ENCODE assay signal across 25 cellular contexts in genomic region chr11:129768356-129768755, GRCh38. TPM values are rescaled to one million over a fixed set of nuclear protein-coding genes. Genes with fewer than 3 reads are reported as not detected.
A peak's percentile ranks its signal among the peaks of the same experiment; 100 is the strongest.
DNase-seq lines count a peak whose midpoint lies in the region; ATAC-seq, FAIRE-seq and TF ChIP-seq lines count a peak whose summit lies in the region.
"Had no signal": no experiment of that assay in that cellular context is flagged by ENCODE, and none has a peak within 500 bp of the region (broad histone marks: within the 10 kb centered on the region; RNA-seq: fewer than 3 reads in every experiment).

No MANE protein-coding gene starts in this region.

- H3K27ac Mint-ChIP-seq in activated naive CD4-positive, alpha-beta T cell treated with anti-CD3 and anti-CD28 coated beads, Interleukin-2, amount 50 U/mL, for 24 hours: peak overlapping the region; percentile 6
- H3K27ac Mint-ChIP-seq in activated naive CD4-positive, alpha-beta T cell treated with anti-CD3 and anti-CD28 coated beads for 36 hours: no peak overlapping the region
- no peak overlapping the region for H3K27ac Mint-ChIP-seq in neural progenitor cell
- H3K27ac Mint-ChIP-seq: CD4-positive, alpha-beta memory T cell had no signal

- H3K36me3 ChIP-seq in duodenal mucosa (ENCODE audit: control insufficient read depth in 1 of 2, insufficient read depth in 2 of 2, low read length in 2 of 2) (no peaks in the 10 kb centered on the region), HepG2 (replicated peaks in 1 of 2; ENCODE audit: control insufficient read depth in 1 of 2, insufficient read depth in 2 of 2, low read length in 2 of 2) (no peaks in the 10 kb centered on the region), neural progenitor cell (no peaks in the 10 kb centered on the region)
- H3K36me3 ChIP-seq: BLaER1 treated with 17β-estradiol and CSF1 and Interleukin-3, amounts not matched to agents 10 nM and 100 nM; MG63 had no signal

- no peak for DNase-seq in activated naive CD4-positive, alpha-beta T cell treated with anti-CD3 and anti-CD28 coated beads for 36 hours
- DNase-seq in HepG2 (ENCODE audit: low spot score) (peak; percentile 32), mucosa of gallbladder (ENCODE audit: low spot score) (no peak), dermis blood vessel endothelial cell (no peak), neural progenitor cell (ENCODE audit: low spot score) (no peak), NOMO-1 (lab: John Stamatoyannopoulos, UW; ENCODE audit: unreplicated experiment in 2 of 2) (no peak)
- DNase-seq: 8988T; CD4-positive, alpha-beta memory T cell; DND-41; H7; Kasumi-1; MG63; NCI-H1417 treated with DMSO at 0.1 percent for 48 hours; NCI-H187 treated with DMSO at 0.1 percent for 48 hours; NCI-H2107; NCI-H446 treated with DMSO at 0.1 percent for 48 hours; NCI-H526 treated with DMSO at 0.1 percent for 48 hours; PC-9; SHP77 treated with DMSO at 0.1 percent for 48 hours had no signal

- peak; percentile 63 for ATAC-seq in HepG2

- no peaks in the 10 kb centered on the region for H3K27me3 Mint-ChIP-seq in activated naive CD4-positive, alpha-beta T cell treated with anti-CD3 and anti-CD28 coated beads, Interleukin-2, amount 50 U/mL, for 24 hours
- no peaks in the 10 kb centered on the region for H3K27me3 Mint-ChIP-seq in activated naive CD4-positive, alpha-beta T cell treated with anti-CD3 and anti-CD28 coated beads for 36 hours (ENCODE audit: low read depth)
- H3K27me3 Mint-ChIP-seq in neural progenitor cell (ENCODE audit: insufficient read depth, low read depth): no peaks in the 10 kb centered on the region
- H3K27me3 Mint-ChIP-seq: CD4-positive, alpha-beta memory T cell had no signal

- peak; percentile 39 for FAIRE-seq in HepG2 (lab: Jason Lieb, UNC)
- FAIRE-seq: GM12891 had no signal

- H3K9me3 Mint-ChIP-seq in activated naive CD4-positive, alpha-beta T cell treated with anti-CD3 and anti-CD28 coated beads, Interleukin-2, amount 50 U/mL, for 24 hours: peaks cover 5% of the 10 kb centered on the region
- H3K9me3 Mint-ChIP-seq in activated naive CD4-positive, alpha-beta T cell treated with anti-CD3 and anti-CD28 coated beads for 36 hours: peaks cover 14% of the 10 kb centered on the region
- peaks cover 8% of the 10 kb centered on the region for H3K9me3 Mint-ChIP-seq in neural progenitor cell

- no peak for TF ChIP-seq RAD21 in HepG2 (CRISPR knock-in tag; IDR thresholded peaks at IDR 0.05)

- H3K4me1 ChIP-seq in duodenal mucosa (ENCODE audit: control insufficient read depth in 1 of 2, insufficient read depth in 2 of 2, low read length in 2 of 2) (peaks cover 0 to 10% of the 10 kb centered on the region in 2 donors), HepG2 (ENCODE audit: insufficient read depth, low read length) (peaks cover 36% of the 10 kb centered on the region), neural progenitor cell (no peaks in the 10 kb centered on the region)

- CTCF ChIA-PET in activated naive CD4-positive, alpha-beta T cell treated with anti-CD3 and anti-CD28 coated beads for 36 hours (lab: Charles Lee): interaction anchor here (0.9 kb wide), 1 partner anchor 18 kb away, joined by 4 read pairs; no protein-coding TSS in a partner anchor
- CTCF ChIA-PET in HepG2 (lab: Yijun Ruan, JAX; ENCODE audit: low intra/inter-chr PET ratio, low total read pairs): no interaction called here

- TF ChIP-seq EP300 in HepG2 (IDR thresholded peaks at IDR 0.05; ENCODE audit: low read depth in 2 of 2, low read length in 2 of 2): no peak
- no peak for TF ChIP-seq EP300 in HepG2 (CRISPR knock-in tag; IDR thresholded peaks at IDR 0.05; ENCODE audit: borderline replicate concordance)

- H3K27ac ChIP-seq in duodenal mucosa (ENCODE audit: low read depth, low read length) (no peak overlapping the region), HepG2 (ENCODE audit: extremely low read length, insufficient read depth, low read length) (peak overlapping the region; percentile 38), neural progenitor cell (no peak overlapping the region)
- H3K27ac ChIP-seq: BLaER1 treated with 17β-estradiol and CSF1 and Interleukin-3, amounts not matched to agents 10 nM and 100 nM; PC-9; RWPE1 had no signal

- H3K36me3 Mint-ChIP-seq in activated naive CD4-positive, alpha-beta T cell treated with anti-CD3 and anti-CD28 coated beads, Interleukin-2, amount 50 U/mL, for 24 hours: peaks cover 7% of the 10 kb centered on the region
- H3K36me3 Mint-ChIP-seq in activated naive CD4-positive, alpha-beta T cell treated with anti-CD3 and anti-CD28 coated beads for 36 hours (ENCODE audit: low read depth): peaks cover 3% of the 10 kb centered on the region
- no peaks in the 10 kb centered on the region for H3K36me3 Mint-ChIP-seq in neural progenitor cell

- POLR2A ChIA-PET in HepG2 (lab: Yijun Ruan, JAX): interaction anchor here (1.0 to 1.6 kb wide), 2 partner anchors 11 to 48 kb away, joined by 3 to 5 read pairs; partner anchors contain the start of gene TMEM45B

- H3K4me3 ChIP-seq in duodenal mucosa (ENCODE audit: low read depth in 1 of 2, low read length in 2 of 2): peak overlapping the region; percentile 2 to 28
- peak overlapping the region; percentile 16 to 31 (median 19); a peak in 3 of 6 replicates for H3K4me3 ChIP-seq in HepG2 (replicated peaks in 1 of 3; ENCODE audit: insufficient read depth in 1 of 3, low read depth in 2 of 3, low read length in 3 of 3)
- H3K4me3 ChIP-seq in neural progenitor cell: no peak overlapping the region
- H3K4me3 ChIP-seq: BLaER1 treated with 17β-estradiol and CSF1 and Interleukin-3, amounts not matched to agents 10 nM and 100 nM; MG63; PC-9 had no signal

- no peaks in the 10 kb centered on the region for H3F3A ChIP-seq in neural progenitor cell (ENCODE audit: low read depth)

- H3K4me3 Mint-ChIP-seq in activated naive CD4-positive, alpha-beta T cell treated with anti-CD3 and anti-CD28 coated beads, Interleukin-2, amount 50 U/mL, for 24 hours: no peak overlapping the region
- no peak overlapping the region for H3K4me3 Mint-ChIP-seq in activated naive CD4-positive, alpha-beta T cell treated with anti-CD3 and anti-CD28 coated beads for 36 hours
- H3K4me3 Mint-ChIP-seq in neural progenitor cell: no peak overlapping the region
- H3K4me3 Mint-ChIP-seq: CD4-positive, alpha-beta memory T cell had no signal

- peaks cover 10% of the 10 kb centered on the region for H3K4me1 Mint-ChIP-seq in activated naive CD4-positive, alpha-beta T cell treated with anti-CD3 and anti-CD28 coated beads, Interleukin-2, amount 50 U/mL, for 24 hours
- H3K4me1 Mint-ChIP-seq in activated naive CD4-positive, alpha-beta T cell treated with anti-CD3 and anti-CD28 coated beads for 36 hours (ENCODE audit: low read depth): peaks cover 5% of the 10 kb centered on the region
- no peaks in the 10 kb centered on the region for H3K4me1 Mint-ChIP-seq in neural progenitor cell

- H2AFZ ChIP-seq in HepG2 (ENCODE audit: low read length) (peak overlapping the region; percentile 60), neural progenitor cell (replicated peaks) (no peak overlapping the region)
- H2AFZ ChIP-seq: PC-9 had no signal

- WGBS in HepG2 (ENCODE audit: low lambda C conversion rate): 4% methylated on average over 1 of the region's 1 CpG

- in situ Hi-C loops in HepG2 (cut with HindIII; ENCODE audit: extremely low pct_ligation_motif_present, low pct_unique_long_range_greater_than_20kb): no loop called here

- H3K27me3 ChIP-seq in duodenal mucosa (ENCODE audit: control insufficient read depth in 1 of 2, insufficient read depth in 2 of 2, low read length in 2 of 2): no peaks in the 10 kb centered on the region
- H3K27me3 ChIP-seq in HepG2 (ENCODE audit: control insufficient read depth in 1 of 2, insufficient read depth in 2 of 2, low read length in 2 of 2): no peaks in the 10 kb centered on the region
- no peaks in the 10 kb centered on the region for H3K27me3 ChIP-seq in neural progenitor cell
- H3K27me3 ChIP-seq: BLaER1 treated with 17β-estradiol and CSF1 and Interleukin-3, amounts not matched to agents 10 nM and 100 nM; MG63 had no signal

- no TSS peak for BruUV-seq in HepG2 (replicated peaks; lab: Mats Ljungman, UMichigan)

- intact Hi-C loops in activated naive CD4-positive, alpha-beta T cell treated with anti-CD3 and anti-CD28 coated beads for 36 hours (cut with micrococcal nuclease): no loop called here
- intact Hi-C loops in HepG2 (cut with micrococcal nuclease; ENCODE audit: unreplicated experiment): loop anchor here (10.0 kb wide), 1 partner anchor 126 kb away; the partner anchor contains the start of gene NFRKB

- TF ChIP-seq CTCF in HepG2 (CRISPR knock-in tag; IDR thresholded peaks at IDR 0.05) (no peak), neural progenitor cell (IDR thresholded peaks at IDR 0.05) (no peak)

- H3K4me2 ChIP-seq in HepG2 (ENCODE audit: low read depth, low read length) (peak overlapping the region; percentile 62), neural progenitor cell (no peak overlapping the region)
- H3K4me2 ChIP-seq: BLaER1 treated with 17β-estradiol and CSF1 and Interleukin-3, amounts not matched to agents 10 nM and 100 nM; PC-9 had no signal

- TF ChIP-seq POLR2A in HepG2 (IDR thresholded peaks at IDR 0.05; ENCODE audit: insufficient read depth in 1 of 2, low read depth in 2 of 2, low read length in 2 of 2): no peak

- H3K79me2 ChIP-seq in HepG2 (ENCODE audit: insufficient read depth, low read length) (no peaks in the 10 kb centered on the region), neural progenitor cell (ENCODE audit: low read depth) (no peaks in the 10 kb centered on the region)

- H3K9me3 ChIP-seq in duodenal mucosa (ENCODE audit: control insufficient read depth in 1 of 2, low read length in 2 of 2): no peaks in the 10 kb centered on the region
- H3K9me3 ChIP-seq in HepG2 (ENCODE audit: low read length): no peaks in the 10 kb centered on the region
- H3K9me3 ChIP-seq in neural progenitor cell (ENCODE audit: low read depth): no peaks in the 10 kb centered on the region
- H3K9me3 ChIP-seq: MG63 had no signal

- no peaks in the 10 kb centered on the region for H4K20me1 ChIP-seq in HepG2 (ENCODE audit: insufficient read depth, low read length)
- H4K20me1 ChIP-seq in neural progenitor cell (ENCODE audit: low read depth): no peaks in the 10 kb centered on the region
- H4K20me1 ChIP-seq: BLaER1 treated with 17β-estradiol and CSF1 and Interleukin-3, amounts not matched to agents 10 nM and 100 nM had no signal

- no peak overlapping the region for H3K9ac ChIP-seq in duodenal mucosa (ENCODE audit: low read depth in 1 of 2, low read length in 2 of 2)
- peak overlapping the region; percentile 43; the same call in 1 of the 2 replicates for H3K9ac ChIP-seq in HepG2 (ENCODE audit: insufficient read depth, low read depth, low read length)
- no peak overlapping the region for H3K9ac ChIP-seq in neural progenitor cell
- H3K9ac ChIP-seq: BLaER1 treated with 17β-estradiol and CSF1 and Interleukin-3, amounts not matched to agents 10 nM and 100 nM had no signal

RNA-seq across cellular contexts. Expression of gene TMEM45B, which starts 47.3 kb away (rescaled TPM):
- total RNA-seq in activated naive CD4-positive, alpha-beta T cell treated with anti-CD3 and anti-CD28 coated beads for 36 hours: 1 to 10 TPM; 3.8 to 3.9 TPM
- total RNA-seq in HepG2 (2016; rRNA removed; fragmentation: Illumina TruSeq; extraction: Trizol): 17.3 and 29.1 TPM in 2 replicates
- 4.8 and 5.2 TPM in 2 replicates for total RNA-seq in HepG2 (2016; cell fraction: cytosol; rRNA removed; fragmentation: Illumina TruSeq; extraction: Trizol; ENCODE audit: low read depth)
- 17.2 and 31.3 TPM in 2 replicates for total RNA-seq in HepG2 (2016; cell fraction: insoluble cytoplasmic fraction; rRNA removed; fragmentation: Illumina TruSeq; extraction: Trizol)
- 8.3 and 11.1 TPM in 2 replicates for total RNA-seq in HepG2 (2016; cell fraction: membrane; rRNA removed; fragmentation: Illumina TruSeq; extraction: Trizol)
- 26.2 and 28.6 TPM in 2 replicates for total RNA-seq in HepG2 (2016; cell fraction: nucleus; rRNA removed; fragmentation: Illumina TruSeq; extraction: Trizol)
- polyA plus RNA-seq in HepG2 (2011; rRNA removed): 181 and 248 TPM in 2 replicates
- 203 and 223 TPM in 2 replicates for polyA plus RNA-seq in HepG2 (2011; cell fraction: cytosol; rRNA removed)
- 104 and 141 TPM in 2 replicates for polyA plus RNA-seq in HepG2 (2011; cell fraction: nucleus; rRNA removed)
- polyA plus RNA-seq in HepG2 (2012): 166 and 200 TPM in 2 replicates
- 5.1 and 7.6 TPM in 2 replicates for polyA plus RNA-seq in HepG2 (2016; cell fraction: cytosol; fragmentation: Illumina TruSeq; extraction: Trizol; ENCODE audit: low read depth)
- 13.8 and 13.9 TPM in 2 replicates for polyA plus RNA-seq in HepG2 (2016; cell fraction: insoluble cytoplasmic fraction; fragmentation: Illumina TruSeq; extraction: Trizol; ENCODE audit: low read depth)
- 7.9 and 8.9 TPM in 2 replicates for polyA plus RNA-seq in HepG2 (2016; cell fraction: membrane; fragmentation: Illumina TruSeq; extraction: Trizol; ENCODE audit: low read depth)
- polyA plus RNA-seq in HepG2 (2016; cell fraction: nucleus; fragmentation: Illumina TruSeq; extraction: Trizol; ENCODE audit: insufficient read depth, low read depth): 45.8 and 46.5 TPM in 2 replicates
- polyA minus RNA-seq in HepG2 (2011; rRNA and poly(A)+ RNA removed; ENCODE audit: low replicate concordance): 18.8 and 244 TPM in 2 replicates
- polyA minus RNA-seq in HepG2 (2011; cell fraction: cytosol; rRNA and poly(A)+ RNA removed): 39.7 and 62.5 TPM in 2 replicates
- polyA minus RNA-seq in HepG2 (2011; cell fraction: nucleus; rRNA and poly(A)+ RNA removed): 45.2 and 49.5 TPM in 2 replicates
- total RNA-seq in mucosa of gallbladder: 86.0 TPM
- total RNA-seq in dermis blood vessel endothelial cell: 0.51 and 1.7 TPM in 2 replicates
- total RNA-seq in neural progenitor cell (ENCODE audit: low replicate concordance): not detected in 2 replicates
- total RNA-seq: G401 had no signal
